In genomic region chr2:44954306-44954901, GRCh38 we compare ENCODE assay signal across 20 cellular contexts. TPM values are rescaled to one million over a fixed set of nuclear protein-coding genes. Genes with fewer than 3 reads are reported as not detected.
DNase-seq lines count a peak whose midpoint lies in the region; ATAC-seq lines count a peak whose summit lies in the region.
"Had no signal": no experiment of that assay in that cellular context is flagged by ENCODE, and none has a peak within 500 bp of the region (broad histone marks: within the 10 kb centered on the region; RNA-seq: fewer than 3 reads in every experiment).

No MANE protein-coding gene starts in this region.

- H3K9ac ChIP-seq in adipocyte (ENCODE audit: low read length) (no peak overlapping the region), iPS-18a (ENCODE audit: low read length) (no peak overlapping the region)

- no peak overlapping the region for H3K4me3 Mint-ChIP-seq in natural killer cell treated with Interleukin-12 subunit alpha and Interleukin-12 subunit beta and Interleukin-15 and Interleukin-18, amount 100 ng/mL, for 72 hours

- H3K27ac ChIP-seq in iPS-18a (ENCODE audit: low read length): no peak overlapping the region
- H3K27ac ChIP-seq: 22Rv1, epithelial cell of prostate, prostate gland had no signal

- H3K36me3 ChIP-seq in adipocyte (ENCODE audit: control insufficient read depth, insufficient read depth, low read length, severe bottlenecking) (no peaks in the 10 kb centered on the region), iPS-18a (ENCODE audit: control insufficient read depth, low read depth, low read length) (no peaks in the 10 kb centered on the region)
- H3K36me3 ChIP-seq: prostate gland had no signal

- no peak overlapping the region for H3K27ac Mint-ChIP-seq in natural killer cell treated with Interleukin-12 subunit alpha and Interleukin-12 subunit beta and Interleukin-15 and Interleukin-18, amount 100 ng/mL, for 72 hours
- H3K27ac Mint-ChIP-seq: activated naive CD8-positive, alpha-beta T cell treated with anti-CD3 and anti-CD28 coated beads, Interleukin-2, amount 50 U/mL, for 24 hours had no signal

- peak; percentile 36 for DNase-seq in DMS53 (lab: John Stamatoyannopoulos, UW)
- DNase-seq in DMS53 treated with DMSO at 0.1 percent for 48 hours (lab: John Stamatoyannopoulos, UW; ENCODE audit: unreplicated experiment): no peak
- DNase-seq in adipocyte (ENCODE audit: low read depth): no peak
- no peak for DNase-seq in skeletal muscle cell (ENCODE audit: low read depth)
- DNase-seq in natural killer cell treated with Interleukin-12 subunit alpha and Interleukin-12 subunit beta and Interleukin-15 and Interleukin-18, amount 100 ng/mL, for 72 hours (ENCODE audit: low spot score): no peak
- no peak for DNase-seq in LoVo (ENCODE audit: low spot score)
- DNase-seq: activated CD4-positive, alpha-beta T cell treated with anti-CD3 and anti-CD28 coated beads for 48 hours; activated naive CD8-positive, alpha-beta T cell treated with anti-CD3 and anti-CD28 coated beads, Interleukin-2, amount 50 U/mL, for 24 hours; activated T-cell treated with anti-CD3 and anti-CD28 coated beads, Interleukin-2, amount 50 U/mL, for 1 hour; C1 segment of cervical spinal cord; DMS79; hippocampal formation; Kasumi-1; NCI-H1417; T-helper 9 cell had no signal

- peaks cover 50 to 51% of the 10 kb centered on the region in 2 donors for H3K27me3 Mint-ChIP-seq in natural killer cell treated with Interleukin-12 subunit alpha and Interleukin-12 subunit beta and Interleukin-15 and Interleukin-18, amount 100 ng/mL, for 72 hours

- no peaks in the 10 kb centered on the region for H3K36me3 Mint-ChIP-seq in natural killer cell treated with Interleukin-12 subunit alpha and Interleukin-12 subunit beta and Interleukin-15 and Interleukin-18, amount 100 ng/mL, for 72 hours

- peaks cover 41% of the 10 kb centered on the region for H3K4me1 ChIP-seq in adipocyte (ENCODE audit: control insufficient read depth, insufficient read depth, low read length)
- peaks cover 26% of the 10 kb centered on the region for H3K4me1 ChIP-seq in iPS-18a (ENCODE audit: control insufficient read depth, low read depth, low read length)

- H3K9me3 Mint-ChIP-seq in natural killer cell treated with Interleukin-12 subunit alpha and Interleukin-12 subunit beta and Interleukin-15 and Interleukin-18, amount 100 ng/mL, for 72 hours: no peaks in the 10 kb centered on the region
- H3K9me3 Mint-ChIP-seq: activated naive CD8-positive, alpha-beta T cell treated with anti-CD3 and anti-CD28 coated beads, Interleukin-2, amount 50 U/mL, for 24 hours had no signal

- H3K27me3 ChIP-seq in adipocyte (replicated peaks; ENCODE audit: control insufficient read depth, insufficient read depth, low read length) (peaks cover 48% of the 10 kb centered on the region), iPS-18a (ENCODE audit: control insufficient read depth, insufficient read depth, low read length) (peaks cover 90% of the 10 kb centered on the region)

- H3K4me3 ChIP-seq in adipocyte (ENCODE audit: low read length) (peak overlapping the region; percentile 31), iPS-18a (ENCODE audit: low read length) (peak overlapping the region; percentile 16), skeletal muscle cell (ENCODE audit: low read depth, low read length) (peak overlapping the region; percentile 3)
- H3K4me3 ChIP-seq: prostate gland had no signal

- no peaks in the 10 kb centered on the region for H3K9me3 ChIP-seq in adipocyte (ENCODE audit: control insufficient read depth, low read length)
- peaks cover 3% of the 10 kb centered on the region for H3K9me3 ChIP-seq in iPS-18a (ENCODE audit: control insufficient read depth, low read depth, low read length)
- H3K9me3 ChIP-seq: prostate gland had no signal

- peaks cover 0 to 10% of the 10 kb centered on the region in 2 donors for H3K4me1 Mint-ChIP-seq in natural killer cell treated with Interleukin-12 subunit alpha and Interleukin-12 subunit beta and Interleukin-15 and Interleukin-18, amount 100 ng/mL, for 72 hours (ENCODE audit: low read depth in 2 of 2)

- ATAC-seq in natural killer cell treated with Interleukin-12 subunit alpha and Interleukin-12 subunit beta and Interleukin-15 and Interleukin-18, amount 100 ng/mL, for 72 hours: no peak
- ATAC-seq in GM21825 (IDR thresholded peaks at IDR 0.05; ENCODE audit: unreplicated experiment): no peak
- ATAC-seq: activated naive CD8-positive, alpha-beta T cell treated with anti-CD3 and anti-CD28 coated beads, Interleukin-2, amount 50 U/mL, for 24 hours had no signal

RNA-seq across cellular contexts. Expression of gene SIX3, which starts 12.9 kb away (rescaled TPM):
- not detected for total RNA-seq in natural killer cell treated with Interleukin-12 subunit alpha and Interleukin-12 subunit beta and Interleukin-15 and Interleukin-18, amount 100 ng/mL, for 72 hours
- total RNA-seq: prostate gland had no signal

RNA-seq across cellular contexts. Expression of gene SIX2, which starts 54.8 kb away (rescaled TPM):
- total RNA-seq in natural killer cell treated with Interleukin-12 subunit alpha and Interleukin-12 subunit beta and Interleukin-15 and Interleukin-18, amount 100 ng/mL, for 72 hours: not detected
